Comparison of ENCODE assay signal across 1 cellular context in genomic region chr20:24451428-24451827, GRCh38.
A peak's percentile ranks its signal among the peaks of the same experiment; 100 is the strongest.
TF ChIP-seq lines count a peak whose summit lies in the region.

No MANE protein-coding gene starts in this region.

TF ChIP-seq in HepG2, 621 proteins besides CTCF, POLR2A, EP300 and RAD21:
- peak; percentile 70 for TF ChIP-seq MNT (IDR thresholded peaks at IDR 0.05)
- TF ChIP-seq PAF1 (CRISPR knock-in tag; IDR thresholded peaks at IDR 0.05): no peak
TF ChIP-seq in HepG2: peak in this region for 1.
